Comparison of ENCODE assay signal across 8 cellular contexts in genomic region chr19:55503447-55504251, GRCh38. TPM values are rescaled to one million over a fixed set of nuclear protein-coding genes. Genes with fewer than 3 reads are reported as not detected.
DNase-seq lines count a peak whose midpoint lies in the region; ATAC-seq and TF ChIP-seq lines count a peak whose summit lies in the region.

No MANE protein-coding gene starts in this region.

- H3K9me3 ChIP-seq in CD4-positive, alpha-beta T cell (ENCODE audit: control insufficient read depth, low read length), result no peaks in the 10 kb centered on the region

- H3K4me3 Mint-ChIP-seq in CD4-positive, alpha-beta T cell, result peak overlapping the region; percentile 89
- H3K4me3 Mint-ChIP-seq in activated CD4-positive, alpha-beta memory T cell treated with anti-CD3 and anti-CD28 coated beads, Interleukin-2, amount 10 ng/mL, durations not matched to agents 7 days and 5 days, result peak overlapping the region; percentile 72

- H3K36me3 Mint-ChIP-seq in CD4-positive, alpha-beta T cell (ENCODE audit: low read depth), result no peaks in the 10 kb centered on the region
- H3K36me3 Mint-ChIP-seq in activated CD4-positive, alpha-beta memory T cell treated with anti-CD3 and anti-CD28 coated beads, Interleukin-2, amount 10 ng/mL, durations not matched to agents 7 days and 5 days (ENCODE audit: low read depth), result peaks cover 12% of the 10 kb centered on the region

- peak; percentile 92 for ATAC-seq in CD4-positive, alpha-beta T cell (ENCODE audit: poor library complexity)
- ATAC-seq in GM19397 (IDR thresholded peaks at IDR 0.05; ENCODE audit: unreplicated experiment), result peak; percentile 93
- peak; percentile 76 for ATAC-seq in HG03571 (IDR thresholded peaks at IDR 0.05; ENCODE audit: unreplicated experiment)

- DNase-seq in CD4-positive, alpha-beta T cell, result peak; percentile 82 to 96 (median 90)
- DNase-seq in NCI-H774 (lab: John Stamatoyannopoulos, UW) (peak; percentile 92), medulla oblongata (ENCODE audit: extremely low spot score) (peak; percentile 96)
- DNase-seq in activated CD4-positive, alpha-beta memory T cell treated with anti-CD3 and anti-CD28 coated beads, Interleukin-2, amount 10 ng/mL, durations not matched to agents 7 days and 5 days, result peak; percentile 93
- DNase-seq in effector CD4-positive, alpha-beta T cell, result peak; percentile 93
- peak; percentile 84 to 92 (median 91) for DNase-seq in stimulated activated CD4-positive, alpha-beta T cell treated with anti-CD3 and anti-CD28 coated beads, TNF-alpha, amount 100 ng/mL, for 48 hours (ENCODE audit: low read depth in 3 of 3)

- POLR2A ChIA-PET in CD4-positive, alpha-beta T cell (lab: Charles Lee), result interaction anchor here (0.6 to 1.4 kb wide), 16 partner anchors 14 to 363 kb away, joined by 3 to 17 read pairs (median 4); partner anchors contain the start of genes ISOC2, KMT5C, NAT14 and UBE2S
- POLR2A ChIA-PET in activated CD4-positive, alpha-beta memory T cell treated with anti-CD3 and anti-CD28 coated beads, Interleukin-2, amount 10 ng/mL, durations not matched to agents 7 days and 5 days (lab: Charles Lee), result interaction anchor here (0.7 to 1.3 kb wide), 11 partner anchors 11 to 151 kb away, joined by 3 to 8 read pairs (median 4); partner anchors contain the start of genes FIZ1, NAT14, ZNF628 and ZNF784

- H3K9me3 Mint-ChIP-seq in CD4-positive, alpha-beta T cell, result no peaks in the 10 kb centered on the region
- H3K9me3 Mint-ChIP-seq in activated CD4-positive, alpha-beta memory T cell treated with anti-CD3 and anti-CD28 coated beads, Interleukin-2, amount 10 ng/mL, durations not matched to agents 7 days and 5 days, result peaks cover 3% of the 10 kb centered on the region

- CTCF ChIA-PET in CD4-positive, alpha-beta T cell (lab: Charles Lee), result interaction anchor here (0.6 to 2.1 kb wide), 41 partner anchors 9 to 851 kb away, joined by 3 to 31 read pairs (median 4); partner anchors contain the start of genes FIZ1, ISOC2, NAT14 and PPP6R1
- CTCF ChIA-PET in activated CD4-positive, alpha-beta memory T cell treated with anti-CD3 and anti-CD28 coated beads, Interleukin-2, amount 10 ng/mL, durations not matched to agents 7 days and 5 days (lab: Charles Lee), result interaction anchor here (0.7 to 2.9 kb wide), 56 partner anchors 8 to 622 kb away, joined by 3 to 63 read pairs (median 5); partner anchors contain the start of genes DNAAF3, FIZ1, HSPBP1 and ISOC2

- no peak overlapping the region for H3K27ac ChIP-seq in CD4-positive, alpha-beta T cell (ENCODE audit: low read depth, low read length)

- H3K27ac Mint-ChIP-seq in CD4-positive, alpha-beta T cell, result peak overlapping the region; percentile 76
- H3K27ac Mint-ChIP-seq in activated CD4-positive, alpha-beta memory T cell treated with anti-CD3 and anti-CD28 coated beads, Interleukin-2, amount 10 ng/mL, durations not matched to agents 7 days and 5 days, result peak overlapping the region; percentile 64

- no peaks in the 10 kb centered on the region for H3K27me3 ChIP-seq in CD4-positive, alpha-beta T cell (ENCODE audit: control insufficient read depth, insufficient read depth, low read length)

- TF ChIP-seq CTCF in CD4-positive, alpha-beta T cell (IDR thresholded peaks at IDR 0.05), result peak; percentile 98

- peaks cover 7% of the 10 kb centered on the region for H3K27me3 Mint-ChIP-seq in CD4-positive, alpha-beta T cell
- H3K27me3 Mint-ChIP-seq in activated CD4-positive, alpha-beta memory T cell treated with anti-CD3 and anti-CD28 coated beads, Interleukin-2, amount 10 ng/mL, durations not matched to agents 7 days and 5 days, result peaks cover 10% of the 10 kb centered on the region

- H3K4me1 Mint-ChIP-seq in CD4-positive, alpha-beta T cell (ENCODE audit: low read depth), result peaks cover 12% of the 10 kb centered on the region
- peaks cover 28% of the 10 kb centered on the region for H3K4me1 Mint-ChIP-seq in activated CD4-positive, alpha-beta memory T cell treated with anti-CD3 and anti-CD28 coated beads, Interleukin-2, amount 10 ng/mL, durations not matched to agents 7 days and 5 days

- intact Hi-C loops in CD4-positive, alpha-beta T cell (cut with DNase I, micrococcal nuclease), result loop anchor here (1.0 to 10.0 kb wide), 7 partner anchors 35 to 849 kb away; no protein-coding TSS in a partner anchor

RNA-seq across cellular contexts. Expression of gene SSC5D, which starts 15.4 kb away (rescaled TPM):
- 1 to 10 TPM in 1 of 2 experiments, under 1 TPM in 1; 0.42 to 1.3 TPM for total RNA-seq in CD4-positive, alpha-beta T cell
- under 1 TPM; 0.15 to 0.18 TPM for total RNA-seq in activated CD4-positive, alpha-beta memory T cell treated with anti-CD3 and anti-CD28 coated beads, Interleukin-2, amount 10 ng/mL, durations not matched to agents 7 days and 5 days

RNA-seq across cellular contexts. Expression of gene NAT14, which starts 18.7 kb away (rescaled TPM):
- 10 to 100 TPM; 10.5 to 14.7 TPM for total RNA-seq in CD4-positive, alpha-beta T cell
- total RNA-seq in activated CD4-positive, alpha-beta memory T cell treated with anti-CD3 and anti-CD28 coated beads, Interleukin-2, amount 10 ng/mL, durations not matched to agents 7 days and 5 days, result 10 to 100 TPM; 11.9 to 12.0 TPM

RNA-seq across cellular contexts. Expression of gene ZNF628, which starts 27.2 kb away (rescaled TPM):
- 10 to 100 TPM; 26.6 to 27.2 TPM for total RNA-seq in CD4-positive, alpha-beta T cell
- 1 to 10 TPM; 6.7 to 9.1 TPM for total RNA-seq in activated CD4-positive, alpha-beta memory T cell treated with anti-CD3 and anti-CD28 coated beads, Interleukin-2, amount 10 ng/mL, durations not matched to agents 7 days and 5 days

RNA-seq across cellular contexts. Expression of gene SBK2, which starts 33.3 kb away (rescaled TPM):
- total RNA-seq in CD4-positive, alpha-beta T cell, result not detected
- total RNA-seq in activated CD4-positive, alpha-beta memory T cell treated with anti-CD3 and anti-CD28 coated beads, Interleukin-2, amount 10 ng/mL, durations not matched to agents 7 days and 5 days, result not detected

RNA-seq across cellular contexts. Expression of gene C19orf85, which starts 39.1 kb away (rescaled TPM):
- total RNA-seq in CD4-positive, alpha-beta T cell, result not detected
- not detected for total RNA-seq in activated CD4-positive, alpha-beta memory T cell treated with anti-CD3 and anti-CD28 coated beads, Interleukin-2, amount 10 ng/mL, durations not matched to agents 7 days and 5 days
